In genomic region chr2:148642891-148643416, GRCh38 we compare ENCODE assay signal across 9 cellular contexts. TPM values are rescaled to one million over a fixed set of nuclear protein-coding genes. Genes with fewer than 3 reads are reported as not detected.
DNase-seq lines count a peak whose midpoint lies in the region; ATAC-seq and TF ChIP-seq lines count a peak whose summit lies in the region.
"Had no signal": no experiment of that assay in that cellular context is flagged by ENCODE, and none has a peak within 500 bp of the region (broad histone marks: within the 10 kb centered on the region; RNA-seq: fewer than 3 reads in every experiment).

No MANE protein-coding gene starts in this region.

- DNase-seq in SIG-M5 treated with dmso at 0.1 percent for 504 hours (lab: John Stamatoyannopoulos, UW; ENCODE audit: unreplicated experiment) (peak; percentile 76), SIG-M5 (lab: John Stamatoyannopoulos, UW) (no peak), PC-9 (no peak), endothelial cell (ENCODE audit: low spot score) (no peak), retinal pigment epithelial cell (ENCODE audit: low read depth) (peak; percentile 75), left ventricle myocardium superior (no peak), SK-N-DZ (ENCODE audit: low spot score) (no peak)
- DNase-seq in stimulated activated naive B cell treated with anti-CD40 and anti-IgM and Interleukin-4, amounts not matched to agents 10 μg/mL and 1 μg/mL and 100 μg/mL, for 72 hours, result no peak
- DNase-seq: activated CD4-positive, alpha-beta T cell treated with anti-CD3 and anti-CD28 coated beads, Interleukin-2, amount 50 U/mL, for 48 hours had no signal

- H3K4me2 ChIP-seq in PC-9, result peak overlapping the region; percentile 92

- H3K27me3 ChIP-seq in PC-9 (ENCODE audit: insufficient read depth, low read depth), result no peaks in the 10 kb centered on the region

- peaks cover 10% of the 10 kb centered on the region for H3K27me3 Mint-ChIP-seq in endothelial cell (ENCODE audit: unreplicated experiment)
- H3K27me3 Mint-ChIP-seq in stimulated activated naive B cell treated with anti-CD40 and anti-IgM and Interleukin-4, amounts not matched to agents 10 μg/mL and 1 μg/mL and 100 μg/mL, for 72 hours, result peaks cover 0 to 4% of the 10 kb centered on the region in 2 donors

- intact Hi-C loops in PC-9 (cut with micrococcal nuclease; ENCODE audit: unreplicated experiment) (loop anchor here (10.0 kb wide), 3 partner anchors 232 to 618 kb away; partner anchors contain the start of genes KIF5C, MBD5 and ORC4), left ventricle myocardium superior (cut with micrococcal nuclease) (no loop called here)

- no peaks in the 10 kb centered on the region for H3K9me3 Mint-ChIP-seq in endothelial cell (ENCODE audit: unreplicated experiment)
- H3K9me3 Mint-ChIP-seq in stimulated activated naive B cell treated with anti-CD40 and anti-IgM and Interleukin-4, amounts not matched to agents 10 μg/mL and 1 μg/mL and 100 μg/mL, for 72 hours, result no peaks in the 10 kb centered on the region

- H3K36me3 ChIP-seq in PC-9 (ENCODE audit: low read depth), result no peaks in the 10 kb centered on the region

- peaks cover 13% of the 10 kb centered on the region for H3K36me3 Mint-ChIP-seq in endothelial cell (ENCODE audit: low read depth, unreplicated experiment)
- H3K36me3 Mint-ChIP-seq in stimulated activated naive B cell treated with anti-CD40 and anti-IgM and Interleukin-4, amounts not matched to agents 10 μg/mL and 1 μg/mL and 100 μg/mL, for 72 hours, result peaks cover 0 to 3% of the 10 kb centered on the region in 2 donors

- H3K9me2 ChIP-seq in PC-9 (ENCODE audit: insufficient read depth), result no peaks in the 10 kb centered on the region

- TF ChIP-seq CTCF in PC-9 (conservative IDR thresholded peaks at IDR 0.05), result no peak
- no peak for TF ChIP-seq CTCF in endothelial cell (IDR thresholded peaks at IDR 0.05; ENCODE audit: unreplicated experiment)
- no peak for TF ChIP-seq CTCF in retinal pigment epithelial cell (conservative IDR thresholded peaks at IDR 0.05; ENCODE audit: low read depth, low read length)

- ATAC-seq in stimulated activated naive B cell treated with anti-CD40 and anti-IgM and Interleukin-4, amounts not matched to agents 10 μg/mL and 1 μg/mL and 100 μg/mL, for 72 hours (replicated peaks), result no peak
- no peak for ATAC-seq in left ventricle myocardium superior

- H3K4me1 ChIP-seq in PC-9 (replicated peaks; ENCODE audit: insufficient read depth), result peaks cover 36% of the 10 kb centered on the region

- H3K4me3 ChIP-seq in PC-9 (peak overlapping the region; percentile 95; the same call in 1 of the 2 replicates), retinal pigment epithelial cell (ENCODE audit: low read length) (no peak overlapping the region)

- peaks cover 26% of the 10 kb centered on the region for H4K20me1 ChIP-seq in PC-9 (ENCODE audit: insufficient read depth)

- H3K27ac Mint-ChIP-seq in endothelial cell (ENCODE audit: unreplicated experiment), result no peak overlapping the region
- no peak overlapping the region for H3K27ac Mint-ChIP-seq in stimulated activated naive B cell treated with anti-CD40 and anti-IgM and Interleukin-4, amounts not matched to agents 10 μg/mL and 1 μg/mL and 100 μg/mL, for 72 hours

- H3F3A ChIP-seq in PC-9 (ENCODE audit: insufficient read depth, low read depth), result peaks cover 11% of the 10 kb centered on the region; the same call in 1 of the 2 replicates

- CTCF ChIA-PET in PC-9 (lab: Charles Lee), result interaction anchor here (0.6 to 1.4 kb wide), 2 partner anchors 60 to 114 kb away, joined by 3 to 18 read pairs; no protein-coding TSS in a partner anchor

- H3K9me3 ChIP-seq in PC-9 (ENCODE audit: insufficient read depth, low read depth), result no peaks in the 10 kb centered on the region

- no peak overlapping the region for H3K27ac ChIP-seq in PC-9

- no TSS peak for BruUV-seq in PC-9 (replicated peaks; lab: Mats Ljungman, UMichigan)

- H3K4me1 Mint-ChIP-seq in endothelial cell (ENCODE audit: unreplicated experiment), result peaks cover 15% of the 10 kb centered on the region
- H3K4me1 Mint-ChIP-seq in stimulated activated naive B cell treated with anti-CD40 and anti-IgM and Interleukin-4, amounts not matched to agents 10 μg/mL and 1 μg/mL and 100 μg/mL, for 72 hours, result peaks cover 14 to 19% of the 10 kb centered on the region in 2 donors

- POLR2A ChIA-PET in PC-9 (lab: Charles Lee; ENCODE audit: unreplicated experiment), result no interaction called here

- no peak overlapping the region for H2AFZ ChIP-seq in PC-9

- H3K79me2 ChIP-seq in PC-9 (ENCODE audit: low read depth), result peaks cover 27% of the 10 kb centered on the region

- peak overlapping the region; percentile 73 for H3K4me3 Mint-ChIP-seq in endothelial cell (ENCODE audit: unreplicated experiment)
- H3K4me3 Mint-ChIP-seq in stimulated activated naive B cell treated with anti-CD40 and anti-IgM and Interleukin-4, amounts not matched to agents 10 μg/mL and 1 μg/mL and 100 μg/mL, for 72 hours, result peak overlapping the region in 1 of 2 donors; percentile 47

RNA-seq across cellular contexts. Expression of gene EPC2, which starts 1.6 kb away (rescaled TPM):
- total RNA-seq in PC-9 (2021) (15.8 and 29.8 TPM in 2 replicates), endothelial cell (ENCODE audit: unreplicated experiment) (31.4 TPM), left ventricle myocardium superior (24.2 TPM)
- polyA plus RNA-seq in SK-N-DZ (2014; cell fraction: cytosol; rRNA removed), result 10.7 and 10.9 TPM in 2 replicates
- 4.9 and 10.0 TPM in 2 replicates for polyA plus RNA-seq in SK-N-DZ (2014; cell fraction: nucleus; rRNA removed)

Comparison
In these comparisons a context has a peak if more than half of its experiments do, and no peak if none do; other contexts are left out.
1. DNase-seq: peak in SIG-M5 treated with dmso at 0.1 percent for 504 hours (single experiment) and retinal pigment epithelial cell (single experiment); none in SIG-M5 (single experiment), PC-9 (0 of 2), endothelial cell (single experiment), stimulated activated naive B cell treated with anti-CD40 and anti-IgM and Interleukin-4, amounts not matched to agents 10 μg/mL and 1 μg/mL and 100 μg/mL, for 72 hours (single experiment), left ventricle myocardium superior (single experiment) and SK-N-DZ (single experiment).